ENCODE assay signal across 27 cellular contexts in genomic region chr5:43798740-43799139, GRCh38.
"Had no signal": no experiment of that assay in that cellular context is flagged by ENCODE, and none has a peak within 500 bp of the region (broad histone marks: within the 10 kb centered on the region; RNA-seq: fewer than 3 reads in every experiment).

No MANE protein-coding gene starts in this region.

- H3K27ac ChIP-seq: colonic mucosa, coronary artery, dorsolateral prefrontal cortex, epithelial cell of prostate, esophagus muscularis mucosa, esophagus squamous epithelium, foreskin keratinocyte, gastrocnemius medialis, gastroesophageal sphincter, heart left ventricle, heart right ventricle had no signal

- ATAC-seq: effector memory CD8-positive, alpha-beta T cell; esophagus mucosa; foreskin keratinocyte; gastrocnemius medialis; gastroesophageal sphincter; heart left ventricle; heart right ventricle had no signal

- FAIRE-seq: colon, endometrium, endothelial cell of umbilical vein, frontal cortex had no signal

- H3K27me3 ChIP-seq: colonic mucosa, dorsolateral prefrontal cortex, esophagus muscularis mucosa, esophagus squamous epithelium, foreskin keratinocyte, gastrocnemius medialis, gastroesophageal sphincter, heart left ventricle, heart right ventricle had no signal

- H3K9me3 ChIP-seq: colonic mucosa, esophagus muscularis mucosa, esophagus squamous epithelium, gastrocnemius medialis, gastroesophageal sphincter had no signal

- H3K4me1 ChIP-seq: colonic mucosa, esophagus muscularis mucosa, esophagus squamous epithelium, gastrocnemius medialis, gastroesophageal sphincter, heart left ventricle, heart right ventricle had no signal

- H3K4me3 ChIP-seq: colonic mucosa, coronary artery, dorsolateral prefrontal cortex, esophagus muscularis mucosa, esophagus squamous epithelium, gastrocnemius medialis, gastroesophageal sphincter, heart left ventricle, heart right ventricle had no signal

- DNase-seq: colonic mucosa; cortex of kidney; dermis blood vessel endothelial cell; dorsolateral prefrontal cortex; effector CD4-positive, alpha-beta T cell; effector CD8-positive, alpha-beta T cell; effector memory CD4-positive, alpha-beta T cell; effector memory CD8-positive, alpha-beta T cell; endodermal cell; erythroblast; esophagus squamous epithelium; foreskin keratinocyte; foreskin melanocyte; gastrocnemius medialis; glutamatergic neuron; head of caudate nucleus; heart left ventricle; heart right ventricle had no signal

- H3K36me3 ChIP-seq: colonic mucosa, esophagus muscularis mucosa, esophagus squamous epithelium, gastrocnemius medialis, gastroesophageal sphincter, heart left ventricle, heart right ventricle had no signal
